1 cellular context compared by ENCODE assay signal in the genomic region with DNA sequence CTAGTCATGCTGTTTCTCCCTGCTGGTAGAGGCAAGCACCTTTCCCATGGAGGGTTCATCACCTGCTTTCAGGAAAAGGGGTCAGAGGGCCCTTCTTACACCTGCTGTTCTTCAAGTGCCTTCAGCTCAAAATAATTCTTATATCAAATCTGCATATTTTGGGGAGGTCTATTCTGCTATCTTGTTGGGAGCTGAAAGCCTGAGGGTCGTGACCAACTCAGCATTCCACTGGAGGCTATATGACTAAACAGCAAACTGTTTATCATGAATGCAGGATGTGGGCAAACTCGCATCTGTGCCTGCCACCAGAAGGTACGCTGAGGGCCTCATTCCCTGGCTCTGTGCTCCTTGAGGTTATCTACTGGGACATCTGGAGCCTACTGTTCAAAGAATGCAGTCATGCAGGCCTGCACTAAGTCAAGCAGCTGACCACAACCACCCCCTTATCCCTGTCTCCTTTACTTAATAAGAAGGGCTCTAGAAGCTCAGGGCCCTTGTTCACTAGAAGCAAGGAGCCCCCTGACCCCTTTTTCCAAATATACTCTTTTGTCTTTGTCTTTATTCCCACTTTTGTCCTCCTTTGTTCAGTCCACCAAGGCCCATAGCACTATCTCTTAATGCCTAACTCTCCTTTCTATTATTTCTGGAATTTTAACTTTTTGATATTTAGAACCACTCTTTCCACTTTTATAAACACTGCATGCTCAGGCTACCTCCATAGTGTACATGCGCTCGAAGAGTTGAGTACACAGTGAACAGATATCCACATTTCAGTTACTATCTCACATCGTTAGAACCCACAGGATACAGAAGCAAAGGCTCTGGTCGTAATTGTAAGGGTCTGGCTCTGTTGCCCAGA.
A peak's percentile ranks its signal among the peaks of the same experiment; 100 is the strongest.
TF ChIP-seq lines count a peak whose summit lies in the region.

No MANE protein-coding gene starts in this region.

TF ChIP-seq in K562, 482 proteins besides CTCF, POLR2A, EP300 and RAD21 (continued from another document and continues in another):
- TF ChIP-seq, protein P1, sequence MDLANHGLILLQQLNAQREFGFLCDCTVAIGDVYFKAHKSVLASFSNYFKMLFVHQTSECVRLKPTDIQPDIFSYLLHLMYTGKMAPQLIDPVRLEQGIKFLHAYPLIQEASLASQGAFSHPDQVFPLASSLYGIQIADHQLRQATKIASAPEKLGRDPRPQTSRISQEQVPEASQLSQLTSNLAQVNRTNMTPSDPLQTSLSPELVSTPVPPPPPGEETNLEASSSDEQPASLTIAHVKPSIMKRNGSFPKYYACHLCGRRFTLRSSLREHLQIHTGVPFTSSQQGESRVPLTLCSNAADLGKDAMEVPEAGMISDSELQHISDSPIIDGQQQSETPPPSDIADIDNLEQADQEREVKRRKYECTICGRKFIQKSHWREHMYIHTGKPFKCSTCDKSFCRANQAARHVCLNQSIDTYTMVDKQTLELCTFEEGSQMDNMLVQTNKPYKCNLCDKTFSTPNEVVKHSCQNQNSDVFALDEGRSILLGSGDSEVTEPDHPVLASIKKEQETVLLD (IDR thresholded peaks at IDR 0.05): no peak
- TF ChIP-seq PML (IDR thresholded peaks at IDR 0.05; ENCODE audit: low read length): peak; percentile 77
- peak; percentile 71; the same call in 1 of the 2 replicates for TF ChIP-seq MYNN (IDR thresholded peaks at IDR 0.05)
- TF ChIP-seq MYNN (CRISPR knock-in tag; IDR thresholded peaks at IDR 0.05): no peak
- TF ChIP-seq, protein P2, sequence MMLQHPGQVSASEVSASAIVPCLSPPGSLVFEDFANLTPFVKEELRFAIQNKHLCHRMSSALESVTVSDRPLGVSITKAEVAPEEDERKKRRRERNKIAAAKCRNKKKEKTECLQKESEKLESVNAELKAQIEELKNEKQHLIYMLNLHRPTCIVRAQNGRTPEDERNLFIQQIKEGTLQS (IDR thresholded peaks at IDR 0.05): peak; percentile 59
- TF ChIP-seq, protein P2 (CRISPR knock-in tag; conservative IDR thresholded peaks at IDR 0.05): peak; percentile 37; the same call in 1 of the 2 replicates
- TF ChIP-seq ZNF583 (CRISPR knock-in tag; IDR thresholded peaks at IDR 0.05): no peak
- no peak for TF ChIP-seq POLR3G (IDR thresholded peaks at IDR 0.05; ENCODE audit: extremely low read depth, insufficient read length, insufficient replicate concordance)
- TF ChIP-seq ZNF444 (CRISPR knock-in tag; IDR thresholded peaks at IDR 0.05): no peak
- TF ChIP-seq KDM4B (IDR thresholded peaks at IDR 0.05; ENCODE audit: borderline replicate concordance in 2 of 2, low read depth in 1 of 2): no peak
- TF ChIP-seq POLR2AphosphoS5 (IDR thresholded peaks at IDR 0.05; ENCODE audit: control insufficient read depth, insufficient read depth, low read depth, low read length): peak; percentile 86
- TF ChIP-seq, protein P3, sequence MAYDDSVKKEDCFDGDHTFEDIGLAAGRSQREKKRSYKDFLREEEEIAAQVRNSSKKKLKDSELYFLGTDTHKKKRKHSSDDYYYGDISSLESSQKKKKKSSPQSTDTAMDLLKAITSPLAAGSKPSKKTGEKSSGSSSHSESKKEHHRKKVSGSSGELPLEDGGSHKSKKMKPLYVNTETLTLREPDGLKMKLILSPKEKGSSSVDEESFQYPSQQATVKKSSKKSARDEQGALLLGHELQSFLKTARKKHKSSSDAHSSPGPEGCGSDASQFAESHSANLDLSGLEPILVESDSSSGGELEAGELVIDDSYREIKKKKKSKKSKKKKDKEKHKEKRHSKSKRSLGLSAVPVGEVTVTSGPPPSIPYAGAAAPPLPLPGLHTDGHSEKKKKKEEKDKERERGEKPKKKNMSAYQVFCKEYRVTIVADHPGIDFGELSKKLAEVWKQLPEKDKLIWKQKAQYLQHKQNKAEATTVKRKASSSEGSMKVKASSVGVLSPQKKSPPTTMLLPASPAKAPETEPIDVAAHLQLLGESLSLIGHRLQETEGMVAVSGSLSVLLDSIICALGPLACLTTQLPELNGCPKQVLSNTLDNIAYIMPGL (CRISPR knock-in tag; IDR thresholded peaks at IDR 0.05): 0 out of 2 replicates have a peak, but pooled peaks have one; percentile 73
- TF ChIP-seq ZNF785 (CRISPR knock-in tag; IDR thresholded peaks at IDR 0.05): no peak
- no peak for TF ChIP-seq NBN (IDR thresholded peaks at IDR 0.05; ENCODE audit: low read depth)
- TF ChIP-seq GABPB2 (CRISPR knock-in tag; conservative IDR thresholded peaks at IDR 0.05): no peak
- peak; percentile 97 for TF ChIP-seq CBFA2T3 (IDR thresholded peaks at IDR 0.05)
- peak; percentile 30; the same call in 1 of the 2 replicates for TF ChIP-seq ZBED1 (IDR thresholded peaks at IDR 0.05)
- TF ChIP-seq ZNF79 (CRISPR knock-in tag; IDR thresholded peaks at IDR 0.05; ENCODE audit: low read depth): no peak
- peak; percentile 95 for TF ChIP-seq ARID1B (IDR thresholded peaks at IDR 0.05)
- TF ChIP-seq, protein P4, sequence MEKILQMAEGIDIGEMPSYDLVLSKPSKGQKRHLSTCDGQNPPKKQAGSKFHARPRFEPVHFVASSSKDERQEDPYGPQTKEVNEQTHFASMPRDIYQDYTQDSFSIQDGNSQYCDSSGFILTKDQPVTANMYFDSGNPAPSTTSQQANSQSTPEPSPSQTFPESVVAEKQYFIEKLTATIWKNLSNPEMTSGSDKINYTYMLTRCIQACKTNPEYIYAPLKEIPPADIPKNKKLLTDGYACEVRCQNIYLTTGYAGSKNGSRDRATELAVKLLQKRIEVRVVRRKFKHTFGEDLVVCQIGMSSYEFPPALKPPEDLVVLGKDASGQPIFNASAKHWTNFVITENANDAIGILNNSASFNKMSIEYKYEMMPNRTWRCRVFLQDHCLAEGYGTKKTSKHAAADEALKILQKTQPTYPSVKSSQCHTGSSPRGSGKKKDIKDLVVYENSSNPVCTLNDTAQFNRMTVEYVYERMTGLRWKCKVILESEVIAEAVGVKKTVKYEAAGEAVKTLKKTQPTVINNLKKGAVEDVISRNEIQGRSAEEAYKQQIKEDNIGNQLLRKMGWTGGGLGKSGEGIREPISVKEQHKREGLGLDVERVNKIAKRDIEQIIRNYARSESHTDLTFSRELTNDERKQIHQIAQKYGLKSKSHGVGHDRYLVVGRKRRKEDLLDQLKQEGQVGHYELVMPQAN (IDR thresholded peaks at IDR 0.05; ENCODE audit: borderline replicate concordance): no peak
- TF ChIP-seq, protein P5, sequence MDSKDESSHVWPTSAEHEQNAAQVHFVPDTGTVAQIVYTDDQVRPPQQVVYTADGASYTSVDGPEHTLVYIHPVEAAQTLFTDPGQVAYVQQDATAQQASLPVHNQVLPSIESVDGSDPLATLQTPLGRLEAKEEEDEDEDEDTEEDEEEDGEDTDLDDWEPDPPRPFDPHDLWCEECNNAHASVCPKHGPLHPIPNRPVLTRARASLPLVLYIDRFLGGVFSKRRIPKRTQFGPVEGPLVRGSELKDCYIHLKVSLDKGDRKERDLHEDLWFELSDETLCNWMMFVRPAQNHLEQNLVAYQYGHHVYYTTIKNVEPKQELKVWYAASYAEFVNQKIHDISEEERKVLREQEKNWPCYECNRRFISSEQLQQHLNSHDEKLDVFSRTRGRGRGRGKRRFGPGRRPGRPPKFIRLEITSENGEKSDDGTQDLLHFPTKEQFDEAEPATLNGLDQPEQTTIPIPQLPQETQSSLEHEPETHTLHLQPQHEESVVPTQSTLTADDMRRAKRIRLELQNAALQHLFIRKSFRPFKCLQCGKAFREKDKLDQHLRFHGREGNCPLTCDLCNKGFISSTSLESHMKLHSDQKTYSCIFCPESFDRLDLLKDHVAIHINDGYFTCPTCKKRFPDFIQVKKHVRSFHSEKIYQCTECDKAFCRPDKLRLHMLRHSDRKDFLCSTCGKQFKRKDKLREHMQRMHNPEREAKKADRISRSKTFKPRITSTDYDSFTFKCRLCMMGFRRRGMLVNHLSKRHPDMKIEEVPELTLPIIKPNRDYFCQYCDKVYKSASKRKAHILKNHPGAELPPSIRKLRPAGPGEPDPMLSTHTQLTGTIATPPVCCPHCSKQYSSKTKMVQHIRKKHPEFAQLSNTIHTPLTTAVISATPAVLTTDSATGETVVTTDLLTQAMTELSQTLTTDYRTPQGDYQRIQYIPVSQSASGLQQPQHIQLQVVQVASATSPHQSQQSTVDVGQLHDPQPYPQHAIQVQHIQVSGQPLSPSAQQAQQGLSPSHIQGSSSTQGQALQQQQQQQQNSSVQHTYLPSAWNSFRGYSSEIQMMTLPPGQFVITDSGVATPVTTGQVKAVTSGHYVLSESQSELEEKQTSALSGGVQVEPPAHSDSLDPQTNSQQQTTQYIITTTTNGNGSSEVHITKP (IDR thresholded peaks at IDR 0.05; ENCODE audit: partially characterized antibody): peak; percentile 3
- TF ChIP-seq, protein P6, sequence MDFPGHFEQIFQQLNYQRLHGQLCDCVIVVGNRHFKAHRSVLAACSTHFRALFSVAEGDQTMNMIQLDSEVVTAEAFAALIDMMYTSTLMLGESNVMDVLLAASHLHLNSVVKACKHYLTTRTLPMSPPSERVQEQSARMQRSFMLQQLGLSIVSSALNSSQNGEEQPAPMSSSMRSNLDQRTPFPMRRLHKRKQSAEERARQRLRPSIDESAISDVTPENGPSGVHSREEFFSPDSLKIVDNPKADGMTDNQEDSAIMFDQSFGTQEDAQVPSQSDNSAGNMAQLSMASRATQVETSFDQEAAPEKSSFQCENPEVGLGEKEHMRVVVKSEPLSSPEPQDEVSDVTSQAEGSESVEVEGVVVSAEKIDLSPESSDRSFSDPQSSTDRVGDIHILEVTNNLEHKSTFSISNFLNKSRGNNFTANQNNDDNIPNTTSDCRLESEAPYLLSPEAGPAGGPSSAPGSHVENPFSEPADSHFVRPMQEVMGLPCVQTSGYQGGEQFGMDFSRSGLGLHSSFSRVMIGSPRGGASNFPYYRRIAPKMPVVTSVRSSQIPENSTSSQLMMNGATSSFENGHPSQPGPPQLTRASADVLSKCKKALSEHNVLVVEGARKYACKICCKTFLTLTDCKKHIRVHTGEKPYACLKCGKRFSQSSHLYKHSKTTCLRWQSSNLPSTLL (IDR thresholded peaks at IDR 0.05): no peak
- TF ChIP-seq CSDE1 (IDR thresholded peaks at IDR 0.05): no peak
- peak; percentile 90 for TF ChIP-seq DPF2 (IDR thresholded peaks at IDR 0.05)
- no peak for TF ChIP-seq HNRNPLL (IDR thresholded peaks at IDR 0.05; ENCODE audit: low read depth, low read length, poor library complexity, severe bottlenecking)
- TF ChIP-seq ZKSCAN3 (CRISPR knock-in tag; IDR thresholded peaks at IDR 0.05): no peak
- TF ChIP-seq, protein P7, sequence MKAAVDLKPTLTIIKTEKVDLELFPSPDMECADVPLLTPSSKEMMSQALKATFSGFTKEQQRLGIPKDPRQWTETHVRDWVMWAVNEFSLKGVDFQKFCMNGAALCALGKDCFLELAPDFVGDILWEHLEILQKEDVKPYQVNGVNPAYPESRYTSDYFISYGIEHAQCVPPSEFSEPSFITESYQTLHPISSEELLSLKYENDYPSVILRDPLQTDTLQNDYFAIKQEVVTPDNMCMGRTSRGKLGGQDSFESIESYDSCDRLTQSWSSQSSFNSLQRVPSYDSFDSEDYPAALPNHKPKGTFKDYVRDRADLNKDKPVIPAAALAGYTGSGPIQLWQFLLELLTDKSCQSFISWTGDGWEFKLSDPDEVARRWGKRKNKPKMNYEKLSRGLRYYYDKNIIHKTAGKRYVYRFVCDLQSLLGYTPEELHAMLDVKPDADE (conservative IDR thresholded peaks at IDR 0.05; ENCODE audit: control insufficient read depth, low read depth, low read length): peak; percentile 71; the same call in 1 of the 2 replicates
- TF ChIP-seq, protein P8, sequence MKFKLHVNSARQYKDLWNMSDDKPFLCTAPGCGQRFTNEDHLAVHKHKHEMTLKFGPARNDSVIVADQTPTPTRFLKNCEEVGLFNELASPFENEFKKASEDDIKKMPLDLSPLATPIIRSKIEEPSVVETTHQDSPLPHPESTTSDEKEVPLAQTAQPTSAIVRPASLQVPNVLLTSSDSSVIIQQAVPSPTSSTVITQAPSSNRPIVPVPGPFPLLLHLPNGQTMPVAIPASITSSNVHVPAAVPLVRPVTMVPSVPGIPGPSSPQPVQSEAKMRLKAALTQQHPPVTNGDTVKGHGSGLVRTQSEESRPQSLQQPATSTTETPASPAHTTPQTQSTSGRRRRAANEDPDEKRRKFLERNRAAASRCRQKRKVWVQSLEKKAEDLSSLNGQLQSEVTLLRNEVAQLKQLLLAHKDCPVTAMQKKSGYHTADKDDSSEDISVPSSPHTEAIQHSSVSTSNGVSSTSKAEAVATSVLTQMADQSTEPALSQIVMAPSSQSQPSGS (CRISPR knock-in tag; IDR thresholded peaks at IDR 0.05): no peak
- TF ChIP-seq NONO (IDR thresholded peaks at IDR 0.05; ENCODE audit: low read depth in 2 of 2, low read length in 1 of 2): peak in 1 of 2 experiments; percentile 58; a peak in 1 of 4 replicates
- TF ChIP-seq KAT8 (IDR thresholded peaks at IDR 0.05; ENCODE audit: low read depth): no peak
- no peak for TF ChIP-seq PYGO2 (tag; IDR thresholded peaks at IDR 0.05)
- TF ChIP-seq JUND (IDR thresholded peaks at IDR 0.05; ENCODE audit: borderline replicate concordance, low read depth, low read length): peak; percentile 52; the same call in 1 of the 2 replicates
- no peak; the same call in 2 of the 3 replicates for TF ChIP-seq JUND (tag; IDR thresholded peaks at IDR 0.05; ENCODE audit: borderline replicate concordance, low read depth, low read length)
- TF ChIP-seq, protein P9, sequence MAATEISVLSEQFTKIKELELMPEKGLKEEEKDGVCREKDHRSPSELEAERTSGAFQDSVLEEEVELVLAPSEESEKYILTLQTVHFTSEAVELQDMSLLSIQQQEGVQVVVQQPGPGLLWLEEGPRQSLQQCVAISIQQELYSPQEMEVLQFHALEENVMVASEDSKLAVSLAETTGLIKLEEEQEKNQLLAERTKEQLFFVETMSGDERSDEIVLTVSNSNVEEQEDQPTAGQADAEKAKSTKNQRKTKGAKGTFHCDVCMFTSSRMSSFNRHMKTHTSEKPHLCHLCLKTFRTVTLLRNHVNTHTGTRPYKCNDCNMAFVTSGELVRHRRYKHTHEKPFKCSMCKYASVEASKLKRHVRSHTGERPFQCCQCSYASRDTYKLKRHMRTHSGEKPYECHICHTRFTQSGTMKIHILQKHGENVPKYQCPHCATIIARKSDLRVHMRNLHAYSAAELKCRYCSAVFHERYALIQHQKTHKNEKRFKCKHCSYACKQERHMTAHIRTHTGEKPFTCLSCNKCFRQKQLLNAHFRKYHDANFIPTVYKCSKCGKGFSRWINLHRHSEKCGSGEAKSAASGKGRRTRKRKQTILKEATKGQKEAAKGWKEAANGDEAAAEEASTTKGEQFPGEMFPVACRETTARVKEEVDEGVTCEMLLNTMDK (IDR thresholded peaks at IDR 0.05; ENCODE audit: borderline replicate concordance, insufficient read depth, low read depth, low read length, poor library complexity, severe bottlenecking): no peak
- peak; percentile 66; the same call in 1 of the 2 replicates for TF ChIP-seq RNF2 (IDR thresholded peaks at IDR 0.05)
- TF ChIP-seq EGR1 (conservative IDR thresholded peaks at IDR 0.05): peak; percentile 67
- TF ChIP-seq, protein P10, sequence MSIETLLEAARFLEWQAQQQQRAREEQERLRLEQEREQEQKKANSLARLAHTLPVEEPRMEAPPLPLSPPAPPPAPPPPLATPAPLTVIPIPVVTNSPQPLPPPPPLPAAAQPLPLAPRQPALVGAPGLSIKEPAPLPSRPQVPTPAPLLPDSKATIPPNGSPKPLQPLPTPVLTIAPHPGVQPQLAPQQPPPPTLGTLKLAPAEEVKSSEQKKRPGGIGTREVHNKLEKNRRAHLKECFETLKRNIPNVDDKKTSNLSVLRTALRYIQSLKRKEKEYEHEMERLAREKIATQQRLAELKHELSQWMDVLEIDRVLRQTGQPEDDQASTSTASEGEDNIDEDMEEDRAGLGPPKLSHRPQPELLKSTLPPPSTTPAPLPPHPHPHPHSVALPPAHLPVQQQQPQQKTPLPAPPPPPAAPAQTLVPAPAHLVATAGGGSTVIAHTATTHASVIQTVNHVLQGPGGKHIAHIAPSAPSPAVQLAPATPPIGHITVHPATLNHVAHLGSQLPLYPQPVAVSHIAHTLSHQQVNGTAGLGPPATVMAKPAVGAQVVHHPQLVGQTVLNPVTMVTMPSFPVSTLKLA (conservative IDR thresholded peaks at IDR 0.05): peak in 1 of 2 experiments; percentile 53; a peak in 1 of 4 replicates
- TF ChIP-seq RBFOX2 (IDR thresholded peaks at IDR 0.05; ENCODE audit: low read depth, low read length): no peak
